In the genomic region with DNA sequence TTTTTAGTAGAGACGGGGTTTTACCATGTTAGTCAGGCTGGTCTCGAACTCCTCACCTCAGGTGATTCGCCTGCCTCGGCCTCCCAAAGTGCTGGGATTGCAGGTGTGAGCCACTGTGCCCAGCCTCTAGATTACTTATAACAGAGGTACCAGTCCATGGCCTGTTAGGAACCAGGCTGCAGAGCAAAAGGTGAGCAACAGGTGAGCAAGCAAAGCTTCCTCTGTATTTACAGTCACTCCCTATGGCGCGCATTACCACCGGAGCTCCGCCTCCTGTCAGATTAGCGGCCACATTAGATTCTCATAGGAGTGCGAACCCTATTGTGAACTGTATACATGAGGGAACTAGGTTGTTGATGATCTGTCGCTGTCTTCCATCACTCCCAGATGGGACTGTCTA, we compare ENCODE assay signal across 28 cellular contexts.
"Had no signal": no experiment of that assay in that cellular context is flagged by ENCODE, and none has a peak within 500 bp of the region (broad histone marks: within the 10 kb centered on the region; RNA-seq: fewer than 3 reads in every experiment).

No MANE protein-coding gene starts in this region.

- H3K36me3 ChIP-seq: adrenal gland, ascending aorta, brain microvascular endothelial cell, breast epithelium, cardiac muscle cell had no signal

- H3K27ac ChIP-seq: adrenal gland, ascending aorta, body of pancreas, brain microvascular endothelial cell, breast epithelium, cardiac muscle cell had no signal

- H3K4me3 ChIP-seq: adrenal gland, ascending aorta, body of pancreas, breast epithelium, cardiac muscle cell had no signal

- DNase-seq: activated effector memory CD4-positive, alpha-beta T cell treated with anti-CD3 and anti-CD28 coated beads, Interleukin-2, amount 50 U/mL, for 16 hours; activated effector memory CD4-positive, alpha-beta T cell treated with Interleukin-2 at 50 U/mL for 16 hours; activated gamma-delta T cell; activated gamma-delta T cell treated with Interleukin-2 at 50 U/mL for 16 hours; activated naive CD4-positive, alpha-beta T cell; activated naive CD4-positive, alpha-beta T cell treated with anti-CD3 and anti-CD28 coated beads for 36 hours; activated naive CD4-positive, alpha-beta T cell treated with anti-CD3 and anti-CD28 coated beads, Interleukin-2, amount 10 ng/mL, durations not matched to agents 7 days and 5 days; activated naive CD4-positive, alpha-beta T cell treated with anti-CD3 and anti-CD28 coated beads, Interleukin-2, amount 50 U/mL, for 16 hours; activated naive CD4-positive, alpha-beta T cell treated with Interleukin-2 at 50 U/mL for 16 hours; activated naive CD8-positive, alpha-beta T cell treated with anti-CD3 and anti-CD28 coated beads for 36 hours; activated naive CD8-positive, alpha-beta T cell treated with anti-CD3 and anti-CD28 coated beads, Interleukin-2, amount 10 ng/mL, durations not matched to agents 7 days and 5 days; activated naive CD8-positive, alpha-beta T cell treated with anti-CD3 and anti-CD28 coated beads, Interleukin-2, amount 50 U/mL, for 24 hours; activated T-cell treated with anti-CD3 and anti-CD28 coated beads, Interleukin-2, amount 50 U/mL, for 4 hours; activated T-cell treated with anti-CD3 and anti-CD28 coated beads, Interleukin-2, amount 50 U/mL, for 48 hours; activated T-cell treated with anti-CD3 and anti-CD28 coated beads, Interleukin-2, amount 50 U/mL, for 72 hours; adrenal gland; amniotic stem cell; amygdala; anterior cingulate cortex; aorta; body of pancreas; brain microvascular endothelial cell; caudate nucleus; central memory CD4-positive, alpha-beta T cell; cerebellar nuclear complex had no signal

- H3K9me3 ChIP-seq: adrenal gland had no signal

- H3K4me1 ChIP-seq: breast epithelium had no signal
